Comparison of ENCODE assay signal across 23 cellular contexts in genomic region chr3:167859610-167860009, GRCh38.
"Had no signal": no experiment of that assay in that cellular context is flagged by ENCODE, and none has a peak within 500 bp of the region (broad histone marks: within the 10 kb centered on the region; RNA-seq: fewer than 3 reads in every experiment).

No MANE protein-coding gene starts in this region.

- H3K36me3 ChIP-seq: brain microvascular endothelial cell, neutrophil, sigmoid colon, thoracic aorta had no signal

- FAIRE-seq: colon, frontal cortex, kidney had no signal

- ATAC-seq: activated T-cell treated with anti-CD3 and anti-CD28 coated beads, Interleukin-2, amount 50 U/mL, for 72 hours; left lobe of liver; natural killer cell treated with Interleukin-12 subunit alpha and Interleukin-12 subunit beta and Interleukin-15 and Interleukin-18, amount 100 ng/mL, for 72 hours; stimulated activated effector memory CD8-positive, alpha-beta T cell treated with anti-CD3 and anti-CD28 coated beads, Interleukin-12 subunit alpha, Interleukin-12 subunit beta, amount 100 ng/mL, for 72 hours had no signal

- H3K4me3 ChIP-seq: lung, sigmoid colon, thoracic aorta had no signal

- H3K27ac ChIP-seq: brain microvascular endothelial cell, neutrophil, parathyroid adenoma, sigmoid colon, thoracic aorta, VCaP had no signal

- H3K9me3 ChIP-seq: neutrophil, sigmoid colon, thoracic aorta had no signal

- DNase-seq: activated CD4-positive, alpha-beta T cell treated with anti-CD3 and anti-CD28 coated beads, Interleukin-2, amount 50 U/mL, for 1 hour; activated CD4-positive, CD25-positive, alpha-beta regulatory T cell treated with anti-CD3 and anti-CD28 coated beads, Interleukin-2, amount 50 U/mL, for 72 hours; activated effector memory CD4-positive, alpha-beta T cell treated with anti-CD3 and anti-CD28 coated beads, Interleukin-2, amount 50 U/mL, for 16 hours; activated naive CD4-positive, alpha-beta T cell treated with anti-CD3 and anti-CD28 coated beads, Interleukin-2, amount 50 U/mL, for 16 hours; activated T-cell treated with anti-CD3 and anti-CD28 coated beads, Interleukin-2, amount 50 U/mL, for 72 hours; aorta; brain microvascular endothelial cell; central memory CD4-positive, alpha-beta T cell; head of caudate nucleus; kidney; sigmoid colon; stimulated activated CD4-positive, alpha-beta T cell treated with anti-CD3 and anti-CD28 coated beads, Interleukin-4, amount 100 ng/mL, for 24 hours; T-helper 9 cell had no signal

- H3K27me3 ChIP-seq: brain microvascular endothelial cell, neutrophil, sigmoid colon had no signal

- H3K4me1 ChIP-seq: parathyroid adenoma had no signal

- H3K79me2 ChIP-seq: parathyroid adenoma had no signal

- H2AFZ ChIP-seq: parathyroid adenoma had no signal

- H3K9ac ChIP-seq: parathyroid adenoma had no signal
